Comparison of ENCODE assay signal across 20 cellular contexts in the genomic region with DNA sequence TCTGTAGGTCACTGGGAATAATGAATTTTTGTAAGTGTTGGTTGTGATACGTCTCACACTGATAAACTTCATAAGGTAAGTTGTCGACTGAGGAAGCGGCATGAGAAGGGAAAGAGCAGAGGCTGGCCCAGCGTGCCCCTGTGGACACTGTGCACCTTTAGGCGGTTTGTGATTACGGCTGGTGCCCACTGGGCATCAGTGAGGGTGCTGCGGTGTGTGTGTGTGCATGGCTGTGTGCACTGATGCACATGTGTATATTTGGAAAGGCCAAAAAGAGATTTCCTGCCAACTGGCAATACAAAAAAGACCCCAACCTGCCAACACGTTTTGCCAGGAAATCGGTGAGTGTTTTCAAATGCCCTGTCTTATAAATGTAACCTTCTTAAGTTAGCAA. TPM values are rescaled to one million over a fixed set of nuclear protein-coding genes. Genes with fewer than 3 reads are reported as not detected.
"Had no signal": no experiment of that assay in that cellular context is flagged by ENCODE, and none has a peak within 500 bp of the region (broad histone marks: within the 10 kb centered on the region; RNA-seq: fewer than 3 reads in every experiment).

No MANE protein-coding gene starts in this region.

- H3K4me3 ChIP-seq: esophagus muscularis mucosa, heart right ventricle, left ventricle myocardium inferior, neural progenitor cell, prostate gland, right atrium auricular region, thyroid gland had no signal

- H3K4me2 ChIP-seq: neural progenitor cell had no signal

- H3K27me3 ChIP-seq: esophagus muscularis mucosa, heart right ventricle, neural progenitor cell, right atrium auricular region, thyroid gland had no signal

- H3K36me3 ChIP-seq: esophagus muscularis mucosa, left ventricle myocardium inferior, neural progenitor cell, prostate gland, right atrium auricular region, thyroid gland had no signal

- H3K27ac Mint-ChIP-seq: activated CD4-positive, alpha-beta memory T cell treated with anti-CD3 and anti-CD28 coated beads, Interleukin-2, amount 10 ng/mL, durations not matched to agents 7 days and 5 days; activated CD8-positive, alpha-beta memory T cell treated with anti-CD3 and anti-CD28 coated beads, Interleukin-2, amount 10 ng/mL, durations not matched to agents 7 days and 5 days; neural progenitor cell had no signal

- H3K4me3 Mint-ChIP-seq: activated CD4-positive, alpha-beta memory T cell treated with anti-CD3 and anti-CD28 coated beads, Interleukin-2, amount 10 ng/mL, durations not matched to agents 7 days and 5 days; activated CD8-positive, alpha-beta memory T cell treated with anti-CD3 and anti-CD28 coated beads, Interleukin-2, amount 10 ng/mL, durations not matched to agents 7 days and 5 days; neural progenitor cell had no signal

- H2AFZ ChIP-seq: neural progenitor cell had no signal

- DNase-seq: activated CD4-positive, alpha-beta memory T cell treated with anti-CD3 and anti-CD28 coated beads, Interleukin-2, amount 10 ng/mL, durations not matched to agents 7 days and 5 days; activated CD4-positive, alpha-beta T cell treated with anti-CD3 and anti-CD28 coated beads for 48 hours; activated CD4-positive, CD25-positive, alpha-beta regulatory T cell; activated CD8-positive, alpha-beta memory T cell treated with anti-CD3 and anti-CD28 coated beads, Interleukin-2, amount 10 ng/mL, durations not matched to agents 7 days and 5 days; activated naive CD4-positive, alpha-beta T cell treated with anti-CD3 and anti-CD28 coated beads, Interleukin-2, amount 50 U/mL, for 16 hours; dermis blood vessel endothelial cell; effector memory CD4-positive, alpha-beta T cell; heart right ventricle; kidney glomerular epithelial cell; left ventricle myocardium inferior; mammary epithelial cell; T-helper 1 cell; T-helper 9 cell; thyroid gland had no signal

- H3K36me3 Mint-ChIP-seq: neural progenitor cell had no signal

- H3K9me3 ChIP-seq: esophagus muscularis mucosa, heart right ventricle, left ventricle myocardium inferior, prostate gland, right atrium auricular region, thyroid gland had no signal

- H3K4me1 ChIP-seq: prostate gland, thyroid gland had no signal

- H3K27ac ChIP-seq: esophagus muscularis mucosa, left ventricle myocardium inferior, neural progenitor cell, prostate gland, right atrium auricular region, thyroid gland had no signal

- H3K9me3 Mint-ChIP-seq: activated CD4-positive, alpha-beta memory T cell treated with anti-CD3 and anti-CD28 coated beads, Interleukin-2, amount 10 ng/mL, durations not matched to agents 7 days and 5 days had no signal

- H3K27me3 Mint-ChIP-seq: activated CD4-positive, alpha-beta memory T cell treated with anti-CD3 and anti-CD28 coated beads, Interleukin-2, amount 10 ng/mL, durations not matched to agents 7 days and 5 days; activated CD8-positive, alpha-beta memory T cell treated with anti-CD3 and anti-CD28 coated beads, Interleukin-2, amount 10 ng/mL, durations not matched to agents 7 days and 5 days had no signal

- H3K9ac ChIP-seq: neural progenitor cell had no signal

- ATAC-seq: activated CD8-positive, alpha-beta memory T cell treated with anti-CD3 and anti-CD28 coated beads, Interleukin-2, amount 10 ng/mL, durations not matched to agents 7 days and 5 days; heart right ventricle had no signal

RNA-seq across cellular contexts. Expression of gene IRF8, which starts 11.9 kb away (rescaled TPM):
- total RNA-seq: endothelial cell of umbilical vein, mammary epithelial cell, myocyte had no signal
